Comparison of ENCODE assay signal across 13 cellular contexts in the genomic region with DNA sequence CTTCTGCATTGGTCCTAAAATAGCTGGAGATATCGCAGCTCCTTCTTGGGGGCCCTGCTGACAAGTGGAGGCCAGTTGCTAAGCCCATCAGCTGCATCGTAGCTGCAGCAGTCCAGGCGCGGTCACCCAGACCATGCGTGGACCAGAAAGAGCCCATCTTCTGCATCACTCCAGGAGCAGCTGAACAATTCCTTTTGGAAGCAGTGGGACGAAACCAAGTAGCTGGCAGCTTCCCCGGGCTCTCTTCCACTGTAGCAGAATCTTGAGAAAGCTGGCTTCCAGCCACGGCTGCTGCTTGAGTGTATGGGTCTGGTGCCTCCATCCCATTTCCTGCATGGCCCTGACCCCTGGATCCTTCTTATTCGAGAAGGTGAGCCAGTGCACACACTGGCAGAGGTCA. TPM values are rescaled to one million over a fixed set of nuclear protein-coding genes. Genes with fewer than 3 reads are reported as not detected.
DNase-seq lines count a peak whose midpoint lies in the region; ATAC-seq and TF ChIP-seq lines count a peak whose summit lies in the region.
"Had no signal": no experiment of that assay in that cellular context is flagged by ENCODE, and none has a peak within 500 bp of the region (broad histone marks: within the 10 kb centered on the region; RNA-seq: fewer than 3 reads in every experiment).

No MANE protein-coding gene starts in this region.

- H3K27me3 ChIP-seq in colonic mucosa (no peaks in the 10 kb centered on the region), MM.1S (replicated peaks; ENCODE audit: insufficient read depth, low read length) (no peaks in the 10 kb centered on the region)
- H3K27me3 ChIP-seq: esophagus squamous epithelium had no signal

- H3K27me3 Mint-ChIP-seq in type B pancreatic cell = no peaks in the 10 kb centered on the region
- no peaks in the 10 kb centered on the region for H3K27me3 Mint-ChIP-seq in activated CD8-positive, alpha-beta memory T cell treated with anti-CD3 and anti-CD28 coated beads, Interleukin-2, amount 10 ng/mL, durations not matched to agents 7 days and 5 days

- H3K9ac ChIP-seq in colonic mucosa (ENCODE audit: low read depth in 2 of 2, low read length in 2 of 2) (no peak overlapping the region), MM.1S (ENCODE audit: low read length) (no peak overlapping the region)

- H3K36me3 ChIP-seq in colonic mucosa (no peaks in the 10 kb centered on the region), MM.1S (replicated peaks; ENCODE audit: insufficient read depth, low read length) (no peaks in the 10 kb centered on the region)
- H3K36me3 ChIP-seq: esophagus squamous epithelium, prostate gland had no signal

- no peak overlapping the region for H3K4me2 ChIP-seq in MM.1S (ENCODE audit: low read depth, low read length)

- CTCF ChIA-PET in activated CD8-positive, alpha-beta memory T cell treated with anti-CD3 and anti-CD28 coated beads, Interleukin-2, amount 10 ng/mL, durations not matched to agents 7 days and 5 days (lab: Charles Lee) = interaction anchor here (0.7 kb wide), 1 partner anchor 12 kb away, joined by 4 read pairs; no protein-coding TSS in a partner anchor

- H3F3A ChIP-seq in MM.1S (ENCODE audit: insufficient read depth, low read length) = no peaks in the 10 kb centered on the region

- no peaks in the 10 kb centered on the region for H3K36me3 Mint-ChIP-seq in type B pancreatic cell
- peaks cover 4% of the 10 kb centered on the region for H3K36me3 Mint-ChIP-seq in activated CD8-positive, alpha-beta memory T cell treated with anti-CD3 and anti-CD28 coated beads, Interleukin-2, amount 10 ng/mL, durations not matched to agents 7 days and 5 days

- no peaks in the 10 kb centered on the region for H3K79me2 ChIP-seq in MM.1S (ENCODE audit: low read length)

- no peak overlapping the region for H3K4me3 Mint-ChIP-seq in type B pancreatic cell
- H3K4me3 Mint-ChIP-seq in activated CD8-positive, alpha-beta memory T cell treated with anti-CD3 and anti-CD28 coated beads, Interleukin-2, amount 10 ng/mL, durations not matched to agents 7 days and 5 days = no peak overlapping the region

- no peaks in the 10 kb centered on the region for H3K9me2 ChIP-seq in MM.1S (replicated peaks; ENCODE audit: insufficient read depth, low read length)

- H3K27ac ChIP-seq in colonic mucosa (no peak overlapping the region), MM.1S (ENCODE audit: low read length) (no peak overlapping the region)
- H3K27ac ChIP-seq: C4-2B, esophagus squamous epithelium, prostate gland had no signal

- H3K4me1 ChIP-seq in colonic mucosa (no peaks in the 10 kb centered on the region), MM.1S (ENCODE audit: low read length) (no peaks in the 10 kb centered on the region)
- H3K4me1 ChIP-seq: prostate gland had no signal

- no peak overlapping the region for H2AFZ ChIP-seq in MM.1S (ENCODE audit: low read length)

- TF ChIP-seq CTCF in colonic mucosa (IDR thresholded peaks at IDR 0.05) (no peak), type B pancreatic cell (conservative IDR thresholded peaks at IDR 0.05) (no peak), MM.1S (IDR thresholded peaks at IDR 0.05; ENCODE audit: low read length) (no peak)

- H3K9me3 ChIP-seq in colonic mucosa = no peaks in the 10 kb centered on the region
- H3K9me3 ChIP-seq in MM.1S (replicated peaks; ENCODE audit: insufficient read depth, low read length) = no peaks in the 10 kb centered on the region
- H3K9me3 ChIP-seq: esophagus squamous epithelium, prostate gland had no signal

- no peaks in the 10 kb centered on the region for H4K20me1 ChIP-seq in MM.1S (ENCODE audit: insufficient read depth, low read length)

- DNase-seq in HT1080 (ENCODE audit: low read depth) (peak; percentile 51), colonic mucosa (peak; percentile 44), kidney glomerular epithelial cell (lab: John Stamatoyannopoulos, UW) (peak; percentile 56), type B pancreatic cell (ENCODE audit: extremely low spot score, unreplicated experiment) (no peak), NCI-H2171 (lab: John Stamatoyannopoulos, UW) (no peak), MM.1S (no peak)
- DNase-seq in activated CD8-positive, alpha-beta memory T cell treated with anti-CD3 and anti-CD28 coated beads, Interleukin-2, amount 10 ng/mL, durations not matched to agents 7 days and 5 days = no peak
- DNase-seq: esophagus squamous epithelium; NCI-H2171 treated with DMSO at 0.1 percent for 48 hours; stimulated activated CD8-positive, alpha-beta memory T cell treated with anti-CD3 and anti-CD28 coated beads, Interleukin-4, amount 100 ng/mL, for 48 hours had no signal

- intact Hi-C loops in colonic mucosa (cut with DNase I) = no loop called here

- H3K9me3 Mint-ChIP-seq in type B pancreatic cell = peaks cover 11% of the 10 kb centered on the region
- H3K9me3 Mint-ChIP-seq in activated CD8-positive, alpha-beta memory T cell treated with anti-CD3 and anti-CD28 coated beads, Interleukin-2, amount 10 ng/mL, durations not matched to agents 7 days and 5 days (ENCODE audit: low read depth) = no peaks in the 10 kb centered on the region

- peaks cover 15% of the 10 kb centered on the region for H3K4me1 Mint-ChIP-seq in type B pancreatic cell (ENCODE audit: unreplicated experiment)
- H3K4me1 Mint-ChIP-seq in activated CD8-positive, alpha-beta memory T cell treated with anti-CD3 and anti-CD28 coated beads, Interleukin-2, amount 10 ng/mL, durations not matched to agents 7 days and 5 days = peaks cover 25% of the 10 kb centered on the region

- peak overlapping the region; percentile 33 for H3K27ac Mint-ChIP-seq in type B pancreatic cell
- no peak overlapping the region for H3K27ac Mint-ChIP-seq in activated CD8-positive, alpha-beta memory T cell treated with anti-CD3 and anti-CD28 coated beads, Interleukin-2, amount 10 ng/mL, durations not matched to agents 7 days and 5 days

- ATAC-seq in activated CD8-positive, alpha-beta memory T cell treated with anti-CD3 and anti-CD28 coated beads, Interleukin-2, amount 10 ng/mL, durations not matched to agents 7 days and 5 days = no peak
- ATAC-seq: activated CD4-positive, CD25-positive, alpha-beta regulatory T cell treated with anti-CD3 and anti-CD28 coated beads, Interleukin-2, amount 50 U/mL, for 24 hours had no signal

- H3K4me3 ChIP-seq in colonic mucosa (no peak overlapping the region), MM.1S (ENCODE audit: low read length) (no peak overlapping the region)
- H3K4me3 ChIP-seq: esophagus squamous epithelium, prostate gland had no signal

RNA-seq across cellular contexts. Expression of a gene that starts 22.2 kb away (rescaled TPM):
- total RNA-seq in HT1080 (2014; rRNA removed; shearing (Covaris generic)) = 41.9 and 49.1 TPM in 2 replicates
- polyA plus RNA-seq in HT1080 (2015; cell fraction: cytosol; rRNA removed) = 51.5 and 60.7 TPM in 2 replicates
- polyA plus RNA-seq in HT1080 (2015; cell fraction: nucleus; rRNA removed) = 44.3 and 46.4 TPM in 2 replicates
- total RNA-seq in colonic mucosa (100 to 1,000 TPM in 1 of 2 donors, 10 to 100 TPM in 1; 87.8 to 121 TPM), type B pancreatic cell (ENCODE audit: low replicate concordance) (49.2 and 66.9 TPM in 2 replicates)
- total RNA-seq in activated CD8-positive, alpha-beta memory T cell treated with anti-CD3 and anti-CD28 coated beads, Interleukin-2, amount 10 ng/mL, durations not matched to agents 7 days and 5 days = 100 to 1,000 TPM; 148 to 174 TPM

Comparison
In these comparisons a context has a peak if more than half of its experiments do, and no peak if none do; other contexts are left out.
1. DNase-seq: peak in HT1080 (single experiment), colonic mucosa (single experiment) and kidney glomerular epithelial cell (single experiment); none in type B pancreatic cell (single experiment), NCI-H2171 (single experiment), activated CD8-positive, alpha-beta memory T cell treated with anti-CD3 and anti-CD28 coated beads, Interleukin-2, amount 10 ng/mL, durations not matched to agents 7 days and 5 days (single experiment) and MM.1S (single experiment).